8 cellular contexts compared by ENCODE assay signal in the genomic region with DNA sequence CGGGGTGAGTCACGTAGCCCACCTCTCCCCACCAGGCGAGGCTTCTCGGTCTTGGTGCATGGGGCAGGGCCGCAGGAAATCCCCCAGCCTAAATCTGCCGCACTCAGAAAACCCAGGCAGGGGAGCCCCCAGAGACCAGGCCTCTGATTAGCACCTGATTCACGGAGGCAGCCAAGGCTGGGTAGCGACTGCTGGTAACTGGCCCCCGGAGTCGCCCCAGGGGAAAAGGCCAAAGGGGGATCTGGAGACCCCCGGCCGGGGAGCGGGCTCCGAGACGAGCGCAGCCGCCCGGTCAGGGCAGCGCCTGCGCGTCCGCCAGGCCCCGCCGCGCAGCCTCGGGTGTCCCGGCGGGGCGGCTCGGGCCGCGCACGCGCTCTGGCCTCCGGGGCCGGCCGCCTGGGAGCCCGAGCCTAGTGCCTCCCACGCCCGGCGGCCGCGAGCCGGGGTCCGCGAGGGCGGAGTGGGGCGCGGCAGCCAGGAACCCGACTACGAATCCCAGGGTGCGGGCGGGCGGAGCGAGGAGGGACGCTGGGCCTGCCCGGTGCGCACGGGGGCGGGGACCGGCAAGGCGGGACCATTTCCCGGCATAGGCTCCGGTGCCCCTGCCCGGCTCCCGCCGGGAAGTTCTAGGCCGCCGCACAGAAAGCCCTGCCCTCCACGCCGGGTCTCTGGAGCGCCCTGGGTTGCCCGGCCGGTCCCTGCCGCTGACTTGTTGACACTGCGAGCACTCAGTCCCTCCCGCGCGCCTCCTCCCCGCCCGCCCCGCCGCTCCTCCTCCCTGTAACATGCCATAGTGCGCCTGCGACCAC. TPM values are rescaled to one million over a fixed set of nuclear protein-coding genes. Genes with fewer than 3 reads are reported as not detected.
DNase-seq lines count a peak whose midpoint lies in the region; ATAC-seq and TF ChIP-seq lines count a peak whose summit lies in the region.

A gene with protein sequence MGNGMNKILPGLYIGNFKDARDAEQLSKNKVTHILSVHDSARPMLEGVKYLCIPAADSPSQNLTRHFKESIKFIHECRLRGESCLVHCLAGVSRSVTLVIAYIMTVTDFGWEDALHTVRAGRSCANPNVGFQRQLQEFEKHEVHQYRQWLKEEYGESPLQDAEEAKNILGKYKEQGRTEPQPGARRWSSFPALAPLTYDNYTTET (plus strand): TSS at position 791 of the 809 bp plus-strand sequence. CDS start 53 bp downstream, outside the sequence.

- no peaks in the 10 kb centered on the region for H3K9me3 Mint-ChIP-seq in activated naive CD4-positive, alpha-beta T cell treated with anti-CD3 and anti-CD28 coated beads, Interleukin-2, amount 50 U/mL, for 72 hours

- H3K27me3 ChIP-seq in PC-9 (ENCODE audit: insufficient read depth, low read depth), result peaks cover 55% of the 10 kb centered on the region
- no peaks in the 10 kb centered on the region for H3K27me3 ChIP-seq in prostate gland (replicated peaks; ENCODE audit: insufficient read depth)

- no peaks in the 10 kb centered on the region for H3K9me2 ChIP-seq in PC-9 (ENCODE audit: insufficient read depth)

- peak within 1 kb of the TSS; percentile 90 to 97 for H3K27ac Mint-ChIP-seq in activated naive CD4-positive, alpha-beta T cell treated with anti-CD3 and anti-CD28 coated beads, Interleukin-2, amount 50 U/mL, for 72 hours

- H4K20me1 ChIP-seq in PC-9 (ENCODE audit: insufficient read depth), result peaks cover 4% of the 10 kb centered on the region; the same call in 1 of the 2 replicates

- H3K79me2 ChIP-seq in PC-9 (ENCODE audit: low read depth), result no peaks in the 10 kb centered on the region

- H3K9me3 ChIP-seq in PC-9 (ENCODE audit: insufficient read depth, low read depth) (no peaks in the 10 kb centered on the region), prostate gland (no peaks in the 10 kb centered on the region)

- CTCF ChIA-PET in PC-9 (lab: Charles Lee), result interaction anchor here (1.2 kb wide), 1 partner anchor 76 kb away, joined by 3 read pairs; no protein-coding TSS in a partner anchor

- peak within 1 kb of the TSS; percentile 78 for H2AFZ ChIP-seq in PC-9

- ATAC-seq in HG02588 (IDR thresholded peaks at IDR 0.05; ENCODE audit: unreplicated experiment) (peak; percentile 39), Right ventricle myocardium superior (ENCODE audit: poor library complexity) (peak; percentile 94)
- ATAC-seq in activated naive CD4-positive, alpha-beta T cell treated with anti-CD3 and anti-CD28 coated beads, Interleukin-2, amount 50 U/mL, for 72 hours, result peak; percentile 76 to 77

- H3F3A ChIP-seq in PC-9 (ENCODE audit: insufficient read depth, low read depth), result no peaks in the 10 kb centered on the region; the same call in 1 of the 2 replicates

- 24% methylated on average over 61 of the region's 85 CpGs for WGBS in prostate gland
- 23% methylated on average over 85 of the region's 85 CpGs for WGBS in urinary bladder

- H3K4me3 ChIP-seq in PC-9 (peak within 1 kb of the TSS; percentile 57), prostate gland (peak within 1 kb of the TSS; percentile 60), urinary bladder (ENCODE audit: low read depth, low read length) (peak within 1 kb of the TSS; percentile 73)

- peaks cover 10 to 20% of the 10 kb centered on the region in 2 donors for H3K36me3 Mint-ChIP-seq in activated naive CD4-positive, alpha-beta T cell treated with anti-CD3 and anti-CD28 coated beads, Interleukin-2, amount 50 U/mL, for 72 hours

- intact Hi-C loops in PC-9 (cut with micrococcal nuclease; ENCODE audit: unreplicated experiment), result loop anchor here (2.0 to 5.0 kb wide), 2 partner anchors 75 to 103 kb away; no protein-coding TSS in a partner anchor
- intact Hi-C loops in Right ventricle myocardium superior (cut with DNase I), result no loop called here
- intact Hi-C loops in prostate gland (cut with DNase I), result no loop called here

- DNase-seq in GM10266 (ENCODE audit: extremely low spot score), result peak; percentile 98
- DNase-seq in PC-9, result peak; percentile 58 to 88
- DNase-seq in activated naive CD4-positive, alpha-beta T cell treated with anti-CD3 and anti-CD28 coated beads, Interleukin-2, amount 50 U/mL, for 72 hours (ENCODE audit: low spot score in 2 of 2), result peak; percentile 84 to 93
- DNase-seq in Right ventricle myocardium superior, result peak; percentile 95
- DNase-seq in prostate gland (ENCODE audit: low spot score), result peak; percentile 90
- no peak for DNase-seq in nucleus accumbens (lab: John Stamatoyannopoulos, UW)

- TF ChIP-seq POLR2A in prostate gland (IDR thresholded peaks at IDR 0.05), result peak; percentile 77

- H3K36me3 ChIP-seq in PC-9 (ENCODE audit: low read depth) (no peaks in the 10 kb centered on the region), prostate gland (no peaks in the 10 kb centered on the region), urinary bladder (ENCODE audit: insufficient read depth) (no peaks in the 10 kb centered on the region)

- H3K27ac ChIP-seq in PC-9, result peak within 1 kb of the TSS; percentile 23
- peak within 1 kb of the TSS; percentile 95 to 96 for H3K27ac ChIP-seq in prostate gland
- H3K27ac ChIP-seq in urinary bladder (ENCODE audit: low read depth), result peak within 1 kb of the TSS; percentile 98

- H3K4me2 ChIP-seq in PC-9, result peak within 1 kb of the TSS; percentile 66

- POLR2A ChIA-PET in PC-9 (lab: Charles Lee; ENCODE audit: unreplicated experiment), result no interaction called here

- no peak for TF ChIP-seq CTCF in GM10266 (IDR thresholded peaks at IDR 0.05; ENCODE audit: control insufficient read depth, insufficient read depth, low read depth, missing control alignments)
- TF ChIP-seq CTCF in PC-9 (conservative IDR thresholded peaks at IDR 0.05), result no peak
- no peak for TF ChIP-seq CTCF in prostate gland (IDR thresholded peaks at IDR 0.05)

- no peaks in the 10 kb centered on the region; the same call in 1 of the 2 replicates for H3K4me1 ChIP-seq in PC-9 (replicated peaks; ENCODE audit: insufficient read depth)
- H3K4me1 ChIP-seq in prostate gland (replicated peaks), result no peaks in the 10 kb centered on the region
- no peaks in the 10 kb centered on the region for H3K4me1 ChIP-seq in urinary bladder (ENCODE audit: insufficient read depth)

- BruUV-seq in PC-9 (replicated peaks; lab: Mats Ljungman, UMichigan), result no TSS peak

RNA-seq across cellular contexts. Expression of the gene that starts here (rescaled TPM):
- total RNA-seq in PC-9 (2021) (23.7 and 25.5 TPM in 2 replicates), Right ventricle myocardium superior (50.5 TPM), prostate gland (10 to 100 TPM; 29.8 to 95.8 TPM), urinary bladder (23.2 TPM)
- 10 to 100 TPM; 22.2 to 33.3 TPM for total RNA-seq in activated naive CD4-positive, alpha-beta T cell treated with anti-CD3 and anti-CD28 coated beads, Interleukin-2, amount 50 U/mL, for 72 hours
- 59.0 TPM for polyA plus RNA-seq in urinary bladder

Comparison
In these comparisons a context has a peak if more than half of its experiments do, and no peak if none do; other contexts are left out.
1. DNase-seq: peak in GM10266 (single experiment), PC-9 (2 of 2), activated naive CD4-positive, alpha-beta T cell treated with anti-CD3 and anti-CD28 coated beads, Interleukin-2, amount 50 U/mL, for 72 hours (2 of 2), Right ventricle myocardium superior (single experiment) and prostate gland (single experiment); none in nucleus accumbens (0 of 56).
2. ATAC-seq: peak in every context shown above with its lines; median percentile 94 in Right ventricle myocardium superior; 76 in activated naive CD4-positive, alpha-beta T cell treated with anti-CD3 and anti-CD28 coated beads, Interleukin-2, amount 50 U/mL, for 72 hours; 39 in HG02588.
3. H3K27ac ChIP-seq: peak in every context shown above with its lines; median percentile 98 in urinary bladder; 96 in prostate gland; 23 in PC-9.
4. Peak in every context shown above with its lines, with median percentiles within 50 percentile points of each other: H3K4me3 ChIP-seq.